8 cellular contexts compared by ENCODE assay signal in the genomic region with DNA sequence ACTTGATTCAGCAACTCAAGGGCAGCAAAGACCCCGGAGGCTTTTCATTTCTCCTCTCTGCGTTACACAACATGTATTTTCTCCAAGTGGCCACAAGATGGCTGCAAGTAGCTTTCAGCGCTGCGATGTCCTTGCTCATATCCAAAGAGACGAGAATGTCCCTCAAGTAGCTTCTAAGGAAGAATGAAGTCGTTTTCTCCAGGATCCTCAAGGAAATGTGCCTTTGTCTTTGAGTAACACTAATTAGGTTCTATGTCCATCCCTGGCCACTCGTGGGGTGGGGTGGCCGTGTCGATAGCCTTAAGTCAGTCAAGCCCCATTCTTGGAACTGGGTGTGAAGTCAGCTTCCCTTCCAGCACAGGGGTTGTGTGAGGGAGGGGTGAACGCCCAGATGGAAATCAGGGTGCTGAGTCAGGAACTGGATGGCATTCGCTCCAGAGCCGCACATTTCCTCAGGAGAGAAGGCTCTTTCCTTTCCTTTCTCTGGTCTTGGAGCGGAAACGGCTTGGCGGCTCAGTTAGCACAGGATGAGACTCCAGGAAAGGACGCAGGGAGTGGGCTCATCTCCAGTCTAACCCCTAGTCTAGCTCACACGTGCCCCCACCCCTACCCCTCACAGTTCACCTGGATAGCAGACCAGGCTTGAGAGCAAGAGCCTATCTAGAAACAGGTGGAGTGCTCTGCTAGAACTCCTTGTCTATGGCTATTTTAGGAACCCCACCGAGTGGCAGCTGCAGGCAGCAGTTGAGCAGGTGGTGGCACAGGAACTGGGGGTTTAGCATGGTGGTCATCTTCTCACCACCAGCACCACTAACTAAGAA. TPM values are rescaled to one million over a fixed set of nuclear protein-coding genes. Genes with fewer than 3 reads are reported as not detected.
DNase-seq lines count a peak whose midpoint lies in the region; ATAC-seq, FAIRE-seq and TF ChIP-seq lines count a peak whose summit lies in the region.

No MANE protein-coding gene starts in this region.

- intact Hi-C loops in A673 (cut with micrococcal nuclease; ENCODE audit: unreplicated experiment) = loop anchor here (1.0 to 10.0 kb wide), 3 partner anchors 57 to 422 kb away; no protein-coding TSS in a partner anchor
- intact Hi-C loops in right cardiac atrium (cut with DNase I) = loop anchor here in 2 of 4 donors (5.0 to 10.0 kb wide), 2 partner anchors 56 to 422 kb away; no protein-coding TSS in a partner anchor

- no peaks in the 10 kb centered on the region for H3K36me3 ChIP-seq in A673 (ENCODE audit: insufficient read depth, low read length, poor library complexity, severe bottlenecking)
- H3K36me3 ChIP-seq in rectal smooth muscle tissue (ENCODE audit: control insufficient read depth, insufficient read depth, low read length) = no peaks in the 10 kb centered on the region

- no peak overlapping the region for H3K27ac ChIP-seq in A673 (ENCODE audit: low read depth, low read length, poor library complexity, severe bottlenecking)
- H3K27ac ChIP-seq in right cardiac atrium (ENCODE audit: low read length) = no peak overlapping the region
- H3K27ac ChIP-seq in rectal smooth muscle tissue (ENCODE audit: low read depth, low read length) = no peak overlapping the region

- WGBS in right cardiac atrium = 23% methylated on average over 18 of the region's 18 CpGs

- TF ChIP-seq CTCF in A673 (conservative IDR thresholded peaks at IDR 0.05; ENCODE audit: low read depth, low read length) (peak; percentile 92), GM10248 (IDR thresholded peaks at IDR 0.05; ENCODE audit: control extremely low read depth, extremely low read depth, low read depth, missing control alignments) (peak; percentile 68)

- H3K4me3 ChIP-seq in A673 (ENCODE audit: low read depth, low read length, poor library complexity, severe bottlenecking) (peak overlapping the region; percentile 0), right cardiac atrium (ENCODE audit: low read length) (no peak overlapping the region), rectal smooth muscle tissue (ENCODE audit: low read length) (peak overlapping the region; percentile 63)

- CTCF ChIA-PET in A673 (lab: Charles Lee) = interaction anchor here (0.6 to 1.2 kb wide), 5 partner anchors 9 to 731 kb away, joined by 3 to 6 read pairs (median 4); no protein-coding TSS in a partner anchor
- CTCF ChIA-PET in GM10248 (lab: Yijun Ruan, JAX) = interaction anchor here (0.8 to 1.3 kb wide), 11 partner anchors 8 to 254 kb away, joined by 3 to 6 read pairs (median 3); no protein-coding TSS in a partner anchor

- peak; percentile 90 to 95 for ATAC-seq in right cardiac atrium

- DNase-seq in A673 (ENCODE audit: low spot score) (peak; percentile 82), GM10248 (ENCODE audit: extremely low spot score) (no peak), LHCN-M2 (ENCODE audit: low read depth) (peak; percentile 70), RCC 7860 (ENCODE audit: low spot score) (peak; percentile 58), amygdala (lab: John Stamatoyannopoulos, UW) (peak in 39 of 56 donors; percentile 1 to 62 (median 11)), right cardiac atrium (peak; percentile 53 to 69 (median 59)), HPDE6-E6E7 (ENCODE audit: extremely low spot score) (no peak)

- no TSS peak for BruUV-seq in A673 (replicated peaks; lab: Mats Ljungman, UMichigan)

- no peaks in the 10 kb centered on the region for H3K4me1 ChIP-seq in A673 (ENCODE audit: insufficient read depth, low read length, poor library complexity, severe bottlenecking)
- H3K4me1 ChIP-seq in right cardiac atrium (ENCODE audit: control insufficient read depth, insufficient read depth, low read length) = no peaks in the 10 kb centered on the region
- peaks cover 4% of the 10 kb centered on the region for H3K4me1 ChIP-seq in rectal smooth muscle tissue (ENCODE audit: control insufficient read depth, insufficient read depth, low read length)

- H3K9me3 ChIP-seq in A673 (ENCODE audit: low read depth, low read length, poor library complexity, severe bottlenecking) (no peaks in the 10 kb centered on the region), right cardiac atrium (ENCODE audit: control insufficient read depth, low read length) (no peaks in the 10 kb centered on the region)

- H3K27me3 ChIP-seq in A673 (replicated peaks; ENCODE audit: insufficient read depth, low read depth, low read length, poor library complexity) (peaks cover 5% of the 10 kb centered on the region), right cardiac atrium (ENCODE audit: control insufficient read depth, insufficient read depth) (no peaks in the 10 kb centered on the region), rectal smooth muscle tissue (ENCODE audit: control insufficient read depth, insufficient read depth, low read length) (no peaks in the 10 kb centered on the region)

- FAIRE-seq in RCC 7860 (lab: Jason Lieb, UNC) = peak; percentile 42

- H3K9ac ChIP-seq in rectal smooth muscle tissue (ENCODE audit: low read length) = peak overlapping the region; percentile 1

- POLR2A ChIA-PET in A673 (lab: Charles Lee; ENCODE audit: low non-redundant PET) (interaction anchor here (0.5 to 0.6 kb wide), 2 partner anchors 30 to 246 kb away, joined by 3 read pairs; no protein-coding TSS in a partner anchor), GM10248 (lab: Yijun Ruan, JAX) (no interaction called here)

RNA-seq across cellular contexts. Expression of a gene that starts 44.3 kb away (rescaled TPM):
- total RNA-seq in A673 (2021) (0.64 TPM in 1 of 2 replicates, not detected in the other), LHCN-M2 (2014; rRNA removed) (759 and 1,139 TPM in 2 replicates), right cardiac atrium (100 to 1,000 TPM in 1 of 4 donors, 10 to 100 TPM in 3; 16.8 to 183 (median 50.8) TPM)
- 1,047 TPM for polyA plus RNA-seq in LHCN-M2 (2012)
- 56.9 TPM for polyA plus RNA-seq in right cardiac atrium

RNA-seq across cellular contexts. Expression of a gene that starts 59.8 kb away (rescaled TPM):
- total RNA-seq in A673 (2021) (7.4 and 11.4 TPM in 2 replicates), LHCN-M2 (2014; rRNA removed) (1.9 and 6.0 TPM in 2 replicates), right cardiac atrium (10 to 100 TPM in 1 of 4 donors, 1 to 10 TPM in 3; 6.7 to 13.6 (median 8.5) TPM)
- polyA plus RNA-seq in LHCN-M2 (2012) = 1.8 TPM
- 11.8 TPM for polyA plus RNA-seq in right cardiac atrium

RNA-seq across cellular contexts. Expression of a gene that starts 59.9 kb away (rescaled TPM):
- 37.0 and 41.1 TPM in 2 replicates for total RNA-seq in A673 (2021)
- total RNA-seq in LHCN-M2 (2014; rRNA removed) = 20.5 and 28.2 TPM in 2 replicates
- 14.0 TPM for polyA plus RNA-seq in LHCN-M2 (2012)
- total RNA-seq in right cardiac atrium = 10 to 100 TPM; 20.5 to 24.5 (median 22.2) TPM
- 7.9 TPM for polyA plus RNA-seq in right cardiac atrium

Comparison
In these comparisons a context has a peak if more than half of its experiments do, and no peak if none do; other contexts are left out.
1. DNase-seq: peak in A673 (single experiment), LHCN-M2 (single experiment), RCC 7860 (single experiment), amygdala (39 of 56) and right cardiac atrium (3 of 3); none in GM10248 (single experiment) and HPDE6-E6E7 (single experiment).
2. RNA of a gene that starts 44.3 kb away (total RNA-seq): 759 to 1,139 TPM in LHCN-M2 and 16.8 to 183 TPM in right cardiac atrium; 0.64 TPM in A673; every median in the first group is over 10 times any median in the second.